34 cellular contexts compared by ENCODE assay signal in the genomic region with DNA sequence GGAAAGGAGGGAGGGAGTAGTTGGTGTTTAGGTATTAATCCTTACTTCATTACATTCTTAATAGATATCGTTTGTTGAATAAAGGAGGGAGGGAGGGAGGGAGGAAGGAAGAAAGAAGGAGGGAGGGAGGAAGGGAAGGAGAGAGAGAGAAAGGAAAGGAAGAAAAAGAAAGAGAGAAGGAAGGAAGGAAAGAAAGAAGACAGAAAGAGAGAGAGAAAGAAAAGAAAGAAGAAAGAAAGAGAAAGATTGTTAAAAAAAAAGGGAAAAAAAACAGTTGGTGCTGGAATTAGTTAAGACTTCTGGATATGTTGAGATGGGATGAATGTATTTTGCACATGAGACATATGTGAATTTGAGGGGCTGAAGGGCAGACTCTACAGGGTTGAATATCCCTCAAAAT.
"Had no signal": no experiment of that assay in that cellular context is flagged by ENCODE, and none has a peak within 500 bp of the region (broad histone marks: within the 10 kb centered on the region; RNA-seq: fewer than 3 reads in every experiment).

No MANE protein-coding gene starts in this region.

- H3K27ac ChIP-seq: KMS-11 had no signal

- H3K36me3 ChIP-seq: MG63 had no signal

- H3K4me2 ChIP-seq: KMS-11 had no signal

- H3K4me3 ChIP-seq: MG63 had no signal

- H3K9ac ChIP-seq: KMS-11 had no signal

- H3K27me3 ChIP-seq: MG63 had no signal

- DNase-seq: Karpas-422, Kasumi-1, MG63, MM.1S, MV-4-11, NCI-H1048, NCI-H1092, NCI-H1092 treated with DMSO at 0.1 percent for 48 hours, NCI-H1105, NCI-H1105 treated with DMSO at 0.1 percent for 48 hours, NCI-H1417 treated with DMSO at 0.1 percent for 48 hours, NCI-H1436, NCI-H1436 treated with DMSO at 0.1 percent for 48 hours, NCI-H146, NCI-H1694, NCI-H1694 treated with DMSO at 0.1 percent for 48 hours, NCI-H187, NCI-H187 treated with DMSO at 0.1 percent for 48 hours, NCI-H1930, NCI-H2029, NCI-H2029 treated with DMSO at 0.1 percent for 48 hours, NCI-H2081, NCI-H2081 treated with DMSO at 0.1 percent for 48 hours, NCI-H2107, NCI-H2171, NCI-H2171 treated with DMSO at 0.1 percent for 48 hours, NCI-H2227 treated with DMSO at 0.1 percent for 48 hours, NCI-H226, NCI-H345, NCI-H446, NCI-H446 treated with DMSO at 0.1 percent for 48 hours, NCI-H510A, NCI-H510A treated with DMSO at 0.1 percent for 48 hours had no signal
